Comparison of ENCODE assay signal across 17 cellular contexts in genomic region chr22:27634043-27634442, GRCh38.
DNase-seq lines count a peak whose midpoint lies in the region; ATAC-seq, FAIRE-seq and TF ChIP-seq lines count a peak whose summit lies in the region.
"Had no signal": no experiment of that assay in that cellular context is flagged by ENCODE, and none has a peak within 500 bp of the region (broad histone marks: within the 10 kb centered on the region; RNA-seq: fewer than 3 reads in every experiment).

No MANE protein-coding gene starts in this region.

- peaks cover 42% of the 10 kb centered on the region for H3K4me1 ChIP-seq in neural progenitor cell
- H3K4me1 ChIP-seq: BE2C had no signal

- no peak overlapping the region for H3K27ac ChIP-seq in neural progenitor cell

- no peak overlapping the region for H3K4me2 ChIP-seq in neural progenitor cell

- H2AFZ ChIP-seq in neural progenitor cell (replicated peaks) = no peak overlapping the region

- TF ChIP-seq CTCF in WTC11 (IDR thresholded peaks at IDR 0.05) (no peak), bronchial epithelial cell (IDR thresholded peaks at IDR 0.05; ENCODE audit: insufficient read depth, low read length, severe bottlenecking) (no peak), neural progenitor cell (IDR thresholded peaks at IDR 0.05) (no peak)

- H3K4me3 Mint-ChIP-seq in WTC11 (no peak overlapping the region), neural progenitor cell (no peak overlapping the region)
- H3K4me3 Mint-ChIP-seq: CD8-positive, alpha-beta memory T cell; H9 had no signal

- no peak overlapping the region for H3K9ac ChIP-seq in neural progenitor cell

- peaks cover 2% of the 10 kb centered on the region for H3K9me3 Mint-ChIP-seq in WTC11
- peaks cover under 1% of the 10 kb centered on the region for H3K9me3 Mint-ChIP-seq in neural progenitor cell

- H3K4me1 Mint-ChIP-seq in WTC11 (peaks cover 37% of the 10 kb centered on the region), neural progenitor cell (peaks cover 54% of the 10 kb centered on the region)
- H3K4me1 Mint-ChIP-seq: CD4-positive, CD25-positive, alpha-beta regulatory T cell; CD8-positive, alpha-beta memory T cell had no signal

- H3K4me3 ChIP-seq in bronchial epithelial cell (ENCODE audit: low read depth, low read length) (no peak overlapping the region), neural progenitor cell (no peak overlapping the region)

- peaks cover 54% of the 10 kb centered on the region for H3F3A ChIP-seq in neural progenitor cell (ENCODE audit: low read depth)

- no peaks in the 10 kb centered on the region for H3K79me2 ChIP-seq in neural progenitor cell (ENCODE audit: low read depth)

- POLR2A ChIA-PET in WTC11 (lab: Charles Lee) = no interaction called here

- H3K36me3 Mint-ChIP-seq in WTC11 (no peaks in the 10 kb centered on the region; the same call in 1 of the 2 replicates), neural progenitor cell (peaks cover under 1% of the 10 kb centered on the region)
- H3K36me3 Mint-ChIP-seq: CD4-positive, CD25-positive, alpha-beta regulatory T cell; CD8-positive, alpha-beta memory T cell had no signal

- H3K27me3 ChIP-seq in bronchial epithelial cell (ENCODE audit: control insufficient read depth, insufficient read depth, low read length) = no peaks in the 10 kb centered on the region
- H3K27me3 ChIP-seq in neural progenitor cell = no peaks in the 10 kb centered on the region

- DNase-seq in WTC11 (ENCODE audit: low spot score) (no peak), bronchial epithelial cell (ENCODE audit: low read depth) (no peak), neural progenitor cell (ENCODE audit: low spot score) (no peak), DMS53 treated with DMSO at 0.1 percent for 48 hours (lab: John Stamatoyannopoulos, UW; ENCODE audit: unreplicated experiment) (no peak), RKO (ENCODE audit: low spot score) (no peak)
- no peak for DNase-seq in stimulated activated CD8-positive, alpha-beta memory T cell treated with anti-CD3 and anti-CD28 coated beads, Interleukin-4, amount 100 ng/mL, for 48 hours
- DNase-seq: ACHN; BE2C; C1 segment of cervical spinal cord; CD4-positive, CD25-positive, alpha-beta regulatory T cell; CD8-positive, alpha-beta memory T cell; DMS153; DMS79 treated with DMSO at 0.1 percent for 48 hours; GF-D8; GOT3; H9 had no signal

- no peaks in the 10 kb centered on the region for H3K9me3 ChIP-seq in neural progenitor cell (ENCODE audit: low read depth)
- H3K9me3 ChIP-seq: BE2C had no signal

- H3K36me3 ChIP-seq in bronchial epithelial cell (ENCODE audit: control insufficient read depth, insufficient read depth, low read length) = no peaks in the 10 kb centered on the region
- H3K36me3 ChIP-seq in neural progenitor cell = no peaks in the 10 kb centered on the region
- H3K36me3 ChIP-seq: BE2C had no signal

- peak; percentile 47 for FAIRE-seq in bronchial epithelial cell (lab: Jason Lieb, UNC)
- FAIRE-seq: A204.1 had no signal

- no peaks in the 10 kb centered on the region for H4K20me1 ChIP-seq in neural progenitor cell (ENCODE audit: low read depth)

- CTCF ChIA-PET in WTC11 (lab: Charles Lee) = interaction anchor here (1.4 kb wide), 1 partner anchor 49 kb away, joined by 3 read pairs; no protein-coding TSS in a partner anchor

- ATAC-seq in WTC11 = no peak

- peak overlapping the region; percentile 28; the same call in 1 of the 2 replicates for H3K27ac Mint-ChIP-seq in WTC11
- peak overlapping the region; percentile 48 for H3K27ac Mint-ChIP-seq in neural progenitor cell

- no peaks in the 10 kb centered on the region; the same call in 1 of the 2 replicates for H3K27me3 Mint-ChIP-seq in WTC11 (ENCODE audit: low read depth)
- H3K27me3 Mint-ChIP-seq in neural progenitor cell (ENCODE audit: insufficient read depth, low read depth) = peaks cover 29% of the 10 kb centered on the region

TF ChIP-seq in WTC11, 78 proteins besides CTCF, POLR2A, EP300 and RAD21:
- no peak for TF ChIP-seq AR (CRISPR knock-in tag; IDR thresholded peaks at IDR 0.05)
- TF ChIP-seq HMGXB4 (CRISPR knock-in tag; IDR thresholded peaks at IDR 0.05) = no peak
- TF ChIP-seq NR2C2 (CRISPR knock-in tag; IDR thresholded peaks at IDR 0.05) = no peak
- no peak for TF ChIP-seq ATF1 (CRISPR knock-in tag; IDR thresholded peaks at IDR 0.05)
- no peak for TF ChIP-seq USF1 (CRISPR knock-in tag; IDR thresholded peaks at IDR 0.05)
- no peak for TF ChIP-seq ZNF263 (CRISPR knock-in tag; IDR thresholded peaks at IDR 0.05; ENCODE audit: low read depth)
- TF ChIP-seq E2F4 (CRISPR knock-in tag; IDR thresholded peaks at IDR 0.05; ENCODE audit: borderline replicate concordance, low read depth) = no peak
TF ChIP-seq in WTC11: peak in this region for 0.
